Comparison of ENCODE assay signal across 8 cellular contexts in genomic region chr6:29792123-29793035, GRCh38. TPM values are rescaled to one million over a fixed set of nuclear protein-coding genes. Genes with fewer than 3 reads are reported as not detected.
DNase-seq lines count a peak whose midpoint lies in the region; ATAC-seq, FAIRE-seq and TF ChIP-seq lines count a peak whose summit lies in the region.

No MANE protein-coding gene starts in this region.

- peak; percentile 40 for DNase-seq in GM12891 (ENCODE audit: insufficient read length, low spot score)
- peak; percentile 77 for DNase-seq in T-helper 9 cell
- DNase-seq in iPS-NIHi7 (ENCODE audit: extremely low spot score): peak; percentile 72
- DNase-seq in spleen: peak; percentile 91
- no peak for DNase-seq in NCI-H2227 (lab: John Stamatoyannopoulos, UW; ENCODE audit: unreplicated experiment)

- TF ChIP-seq CTCF in brain (conservative IDR thresholded peaks at IDR 0.05) (peak; percentile 58 to 62), spleen (IDR thresholded peaks at IDR 0.05 in 8 of 11, conservative IDR thresholded peaks at IDR 0.05 in 3 of 11) (peak; percentile 7 to 82 (median 58))

- H3K9me3 ChIP-seq in spleen: peaks cover 0 to 12% (median 3%) of the 10 kb centered on the region in 8 donors

- peaks cover 65% of the 10 kb centered on the region for H3K27me3 Mint-ChIP-seq in brain

- intact Hi-C loops in spleen (cut with DNase I; ENCODE audit: low total_unique reads): no loop called here

- no peaks in the 10 kb centered on the region for H3K36me3 Mint-ChIP-seq in brain

- no peaks in the 10 kb centered on the region for H3K36me3 ChIP-seq in spleen

- no peak for FAIRE-seq in GM12891 (lab: Jason Lieb, UNC)

- peak overlapping the region; percentile 73 to 84 (median 81) for H3K4me3 Mint-ChIP-seq in brain

- peak overlapping the region; percentile 12 to 84 (median 67) for H3K27ac ChIP-seq in spleen

- TF ChIP-seq POLR2A in GM12891 (IDR thresholded peaks at IDR 0.05; ENCODE audit: low read depth, low read length) (no peak), spleen (IDR thresholded peaks at IDR 0.05) (no peak)

- peak overlapping the region in 1 of 5 experiments; percentile 52 for H3K27ac Mint-ChIP-seq in brain

- H3K9me3 Mint-ChIP-seq in brain: peaks cover 0 to 9% (median 0%) of the 10 kb centered on the region in 5 experiments

- H3K4me1 ChIP-seq in spleen: peaks cover 0 to 25% (median 14%) of the 10 kb centered on the region in 6 donors

- H3K27me3 ChIP-seq in spleen (replicated peaks in 1 of 7): peaks cover 0 to 44% (median 3%) of the 10 kb centered on the region in 7 donors

- H3K4me1 Mint-ChIP-seq in brain: peaks cover 5% of the 10 kb centered on the region

- H3K4me3 ChIP-seq in spleen: peak overlapping the region; percentile 50 to 87 (median 74)

- 2 to 4% (median 2%) methylated on average over 48 to 79 of the region's 79 CpGs for WGBS in spleen, 5 donors

- no peak for ATAC-seq in HG02759 (IDR thresholded peaks at IDR 0.05; ENCODE audit: unreplicated experiment)
- no peak for ATAC-seq in HG03469 (IDR thresholded peaks at IDR 0.05; ENCODE audit: unreplicated experiment)

TF ChIP-seq in GM12891, 5 proteins besides CTCF, POLR2A, EP300 and RAD21:
- TF ChIP-seq POLR2AphosphoS5 (IDR thresholded peaks at IDR 0.05; ENCODE audit: low read depth, low read length): no peak
- TF ChIP-seq TAF1 (IDR thresholded peaks at IDR 0.05; ENCODE audit: low read depth, low read length): no peak
- no peak for TF ChIP-seq POU2F2 (IDR thresholded peaks at IDR 0.05; ENCODE audit: low read depth, low read length)
- no peak for TF ChIP-seq PAX5 (IDR thresholded peaks at IDR 0.05; ENCODE audit: insufficient read depth, low read length, severe bottlenecking)
- TF ChIP-seq SPI1 (IDR thresholded peaks at IDR 0.05; ENCODE audit: low read depth, low read length): no peak

RNA-seq across cellular contexts. Expression of gene HLA-G, which starts 35.2 kb away (rescaled TPM):
- polyA plus RNA-seq in GM12891 (2012; ENCODE audit: low read depth, missing spikeins): 0.44 TPM
- polyA plus RNA-seq in brain (ENCODE audit: insufficient read depth, low read depth, low replicate concordance): not detected
- 1 to 10 TPM in 5 of 7 donors, under 1 TPM in 1, not detected in 1; 0.86 to 9.6 (median 2.0) TPM for total RNA-seq in spleen
- under 1 TPM; 0.15 to 0.90 (median 0.46) TPM for polyA plus RNA-seq in spleen
